Comparison of ENCODE assay signal across 16 cellular contexts in the genomic region with DNA sequence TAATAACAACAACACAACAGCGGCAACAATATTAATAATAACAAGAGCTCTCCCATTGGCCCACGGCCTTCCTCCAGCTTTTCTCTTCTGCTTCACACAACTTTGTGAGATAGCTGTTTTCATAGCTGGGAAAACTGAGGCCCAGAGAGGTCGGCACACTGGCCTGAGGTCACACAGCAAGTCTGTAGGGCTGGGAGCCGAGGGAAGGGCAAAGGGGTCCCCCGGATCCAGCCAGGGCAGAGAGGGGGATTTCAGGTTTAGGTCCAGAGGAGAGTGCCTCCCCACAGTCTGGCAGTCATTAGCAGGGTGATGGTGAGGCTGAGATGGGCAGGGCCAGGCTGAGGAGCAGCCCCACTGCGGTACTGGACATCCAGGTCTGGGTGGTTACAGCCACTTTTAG. TPM values are rescaled to one million over a fixed set of nuclear protein-coding genes. Genes with fewer than 3 reads are reported as not detected.
DNase-seq lines count a peak whose midpoint lies in the region; ATAC-seq and TF ChIP-seq lines count a peak whose summit lies in the region.
"Had no signal": no experiment of that assay in that cellular context is flagged by ENCODE, and none has a peak within 500 bp of the region (broad histone marks: within the 10 kb centered on the region; RNA-seq: fewer than 3 reads in every experiment).

No MANE protein-coding gene starts in this region.

- peak overlapping the region; percentile 26 for H3K27ac ChIP-seq in neutrophil
- no peak overlapping the region for H3K27ac ChIP-seq in right cardiac atrium (ENCODE audit: low read length)
- H3K27ac ChIP-seq: 22Rv1, BLaER1 had no signal

- H3K4me1 ChIP-seq in neutrophil (ENCODE audit: control insufficient read depth in 1 of 2, insufficient read depth in 1 of 2, low read depth in 1 of 2, low read length in 1 of 2) (no peaks in the 10 kb centered on the region), HAP-1 (no peaks in the 10 kb centered on the region; the same call in 1 of the 2 replicates), right cardiac atrium (ENCODE audit: control insufficient read depth, insufficient read depth, low read length) (no peaks in the 10 kb centered on the region)
- H3K4me1 ChIP-seq: BLaER1 had no signal

- peak overlapping the region; percentile 50 for H3K27ac Mint-ChIP-seq in activated naive CD8-positive, alpha-beta T cell
- H3K27ac Mint-ChIP-seq in activated naive CD8-positive, alpha-beta T cell treated with anti-CD3 and anti-CD28 coated beads, Interleukin-2, amount 50 U/mL, for 24 hours: no peak overlapping the region
- peak overlapping the region; percentile 36 for H3K27ac Mint-ChIP-seq in activated T-helper 1 cell treated with anti-CD3 and anti-CD28 coated beads, Interleukin-12 subunit alpha, Interleukin-12 subunit beta, Interleukin-2, Interleukin-4 antibody, amounts not matched to agents 30 ng/mL and 10 ng/mL and 1 ng/mL, durations not matched to agents 14 hours and 24 hours and 36 hours

- in situ Hi-C loops in HAP-1 (cut with MboI; ENCODE audit: low sequenced_read_pairs): no loop called here

- H3K27me3 ChIP-seq in neutrophil: no peaks in the 10 kb centered on the region
- no peaks in the 10 kb centered on the region for H3K27me3 ChIP-seq in HAP-1 (ENCODE audit: low read depth)
- no peaks in the 10 kb centered on the region for H3K27me3 ChIP-seq in right cardiac atrium (ENCODE audit: control insufficient read depth, insufficient read depth)
- H3K27me3 ChIP-seq: BLaER1 had no signal

- intact Hi-C loops in activated T-helper 1 cell treated with anti-CD3 and anti-CD28 coated beads, Interleukin-12 subunit alpha, Interleukin-12 subunit beta, Interleukin-2, Interleukin-4 antibody, amounts not matched to agents 30 ng/mL and 10 ng/mL and 1 ng/mL, durations not matched to agents 14 hours and 24 hours and 36 hours (cut with micrococcal nuclease): loop anchor here (10.0 kb wide), 1 partner anchor 204 kb away; no protein-coding TSS in a partner anchor
- intact Hi-C loops in right cardiac atrium (cut with DNase I): no loop called here

- no peak for ATAC-seq in activated naive CD8-positive, alpha-beta T cell treated with anti-CD3 and anti-CD28 coated beads, Interleukin-2, amount 50 U/mL, for 24 hours
- ATAC-seq in right cardiac atrium: no peak

- no peak overlapping the region for H3K4me3 ChIP-seq in neutrophil (ENCODE audit: low read depth in 1 of 2, low read length in 1 of 2)
- no peak overlapping the region for H3K4me3 ChIP-seq in HAP-1
- H3K4me3 ChIP-seq in right cardiac atrium (ENCODE audit: low read length): no peak overlapping the region
- H3K4me3 ChIP-seq: BLaER1 had no signal

- 95% methylated on average over 6 of the region's 6 CpGs for WGBS in right cardiac atrium

- H3K36me3 Mint-ChIP-seq in activated naive CD8-positive, alpha-beta T cell: peaks cover 6% of the 10 kb centered on the region
- H3K36me3 Mint-ChIP-seq in activated naive CD8-positive, alpha-beta T cell treated with anti-CD3 and anti-CD28 coated beads, Interleukin-2, amount 50 U/mL, for 24 hours (ENCODE audit: low read depth): peaks cover 9% of the 10 kb centered on the region
- peaks cover 22% of the 10 kb centered on the region for H3K36me3 Mint-ChIP-seq in activated T-helper 1 cell treated with anti-CD3 and anti-CD28 coated beads, Interleukin-12 subunit alpha, Interleukin-12 subunit beta, Interleukin-2, Interleukin-4 antibody, amounts not matched to agents 30 ng/mL and 10 ng/mL and 1 ng/mL, durations not matched to agents 14 hours and 24 hours and 36 hours (ENCODE audit: low read depth)

- no peaks in the 10 kb centered on the region for H3K27me3 Mint-ChIP-seq in activated naive CD8-positive, alpha-beta T cell
- H3K27me3 Mint-ChIP-seq in activated naive CD8-positive, alpha-beta T cell treated with anti-CD3 and anti-CD28 coated beads, Interleukin-2, amount 50 U/mL, for 24 hours: peaks cover 2% of the 10 kb centered on the region
- no peaks in the 10 kb centered on the region for H3K27me3 Mint-ChIP-seq in activated T-helper 1 cell treated with anti-CD3 and anti-CD28 coated beads, Interleukin-12 subunit alpha, Interleukin-12 subunit beta, Interleukin-2, Interleukin-4 antibody, amounts not matched to agents 30 ng/mL and 10 ng/mL and 1 ng/mL, durations not matched to agents 14 hours and 24 hours and 36 hours (ENCODE audit: insufficient read depth)
- H3K27me3 Mint-ChIP-seq: CD4-positive, alpha-beta memory T cell had no signal

- peaks cover 82% of the 10 kb centered on the region for H3K36me3 ChIP-seq in neutrophil
- H3K36me3 ChIP-seq in HAP-1 (replicated peaks): peaks cover 7% of the 10 kb centered on the region; the same call in 1 of the 2 replicates

- no peak for TF ChIP-seq CTCF in neutrophil (IDR thresholded peaks at IDR 0.05)

- H3K9me3 Mint-ChIP-seq in activated naive CD8-positive, alpha-beta T cell (ENCODE audit: low read depth): no peaks in the 10 kb centered on the region
- H3K9me3 Mint-ChIP-seq in activated naive CD8-positive, alpha-beta T cell treated with anti-CD3 and anti-CD28 coated beads, Interleukin-2, amount 50 U/mL, for 24 hours: no peaks in the 10 kb centered on the region
- H3K9me3 Mint-ChIP-seq in activated T-helper 1 cell treated with anti-CD3 and anti-CD28 coated beads, Interleukin-12 subunit alpha, Interleukin-12 subunit beta, Interleukin-2, Interleukin-4 antibody, amounts not matched to agents 30 ng/mL and 10 ng/mL and 1 ng/mL, durations not matched to agents 14 hours and 24 hours and 36 hours: no peaks in the 10 kb centered on the region

- H3K9me3 ChIP-seq in neutrophil (peaks cover 4% of the 10 kb centered on the region), HAP-1 (no peaks in the 10 kb centered on the region), right cardiac atrium (ENCODE audit: control insufficient read depth, low read length) (no peaks in the 10 kb centered on the region)
- H3K9me3 ChIP-seq: BLaER1 had no signal

- no peaks in the 10 kb centered on the region for H3K4me1 Mint-ChIP-seq in activated naive CD8-positive, alpha-beta T cell (ENCODE audit: low read depth)
- H3K4me1 Mint-ChIP-seq in activated naive CD8-positive, alpha-beta T cell treated with anti-CD3 and anti-CD28 coated beads, Interleukin-2, amount 50 U/mL, for 24 hours: no peaks in the 10 kb centered on the region
- H3K4me1 Mint-ChIP-seq in activated T-helper 1 cell treated with anti-CD3 and anti-CD28 coated beads, Interleukin-12 subunit alpha, Interleukin-12 subunit beta, Interleukin-2, Interleukin-4 antibody, amounts not matched to agents 30 ng/mL and 10 ng/mL and 1 ng/mL, durations not matched to agents 14 hours and 24 hours and 36 hours (ENCODE audit: low read depth): peaks cover 5% of the 10 kb centered on the region
- H3K4me1 Mint-ChIP-seq: CD4-positive, alpha-beta memory T cell had no signal

- DNase-seq in activated naive CD8-positive, alpha-beta T cell treated with anti-CD3 and anti-CD28 coated beads, Interleukin-2, amount 50 U/mL, for 24 hours: no peak
- DNase-seq in activated T-helper 1 cell treated with anti-CD3 and anti-CD28 coated beads, Interleukin-12 subunit alpha, Interleukin-12 subunit beta, Interleukin-2, Interleukin-4 antibody, amounts not matched to agents 30 ng/mL and 10 ng/mL and 1 ng/mL, durations not matched to agents 14 hours and 24 hours and 36 hours (ENCODE audit: low spot score): no peak
- no peak for DNase-seq in HAP-1 (ENCODE audit: low spot score in 2 of 2)
- no peak for DNase-seq in right cardiac atrium
- DNase-seq: CD4-positive, alpha-beta memory T cell; DMS153; DMS79; GF-D8; GOT3; H7 had no signal

- H3K4me3 Mint-ChIP-seq in activated naive CD8-positive, alpha-beta T cell: no peak overlapping the region
- no peak overlapping the region for H3K4me3 Mint-ChIP-seq in activated naive CD8-positive, alpha-beta T cell treated with anti-CD3 and anti-CD28 coated beads, Interleukin-2, amount 50 U/mL, for 24 hours
- H3K4me3 Mint-ChIP-seq in activated T-helper 1 cell treated with anti-CD3 and anti-CD28 coated beads, Interleukin-12 subunit alpha, Interleukin-12 subunit beta, Interleukin-2, Interleukin-4 antibody, amounts not matched to agents 30 ng/mL and 10 ng/mL and 1 ng/mL, durations not matched to agents 14 hours and 24 hours and 36 hours: no peak overlapping the region
- H3K4me3 Mint-ChIP-seq: CD14-positive monocyte; CD4-positive, alpha-beta memory T cell had no signal

RNA-seq across cellular contexts. Expression of a gene that starts 9.0 kb away (rescaled TPM):
- 0.32 and 0.39 TPM in 2 replicates for total RNA-seq in activated T-helper 1 cell treated with anti-CD3 and anti-CD28 coated beads, Interleukin-12 subunit alpha, Interleukin-12 subunit beta, Interleukin-2, Interleukin-4 antibody, amounts not matched to agents 30 ng/mL and 10 ng/mL and 1 ng/mL, durations not matched to agents 14 hours and 24 hours and 36 hours
- 10 to 100 TPM; 12.4 to 15.9 (median 14.1) TPM for total RNA-seq in right cardiac atrium
- 17.6 TPM for polyA plus RNA-seq in right cardiac atrium

RNA-seq across cellular contexts. Expression of a gene that starts 21.3 kb away (rescaled TPM):
- 10.9 and 12.1 TPM in 2 replicates for total RNA-seq in activated T-helper 1 cell treated with anti-CD3 and anti-CD28 coated beads, Interleukin-12 subunit alpha, Interleukin-12 subunit beta, Interleukin-2, Interleukin-4 antibody, amounts not matched to agents 30 ng/mL and 10 ng/mL and 1 ng/mL, durations not matched to agents 14 hours and 24 hours and 36 hours
- 10 to 100 TPM in 1 of 4 donors, 1 to 10 TPM in 3; 4.6 to 15.4 (median 7.1) TPM for total RNA-seq in right cardiac atrium
- 7.9 TPM for polyA plus RNA-seq in right cardiac atrium

RNA-seq across cellular contexts. Expression of a gene that starts 29.2 kb away (rescaled TPM):
- total RNA-seq in activated T-helper 1 cell treated with anti-CD3 and anti-CD28 coated beads, Interleukin-12 subunit alpha, Interleukin-12 subunit beta, Interleukin-2, Interleukin-4 antibody, amounts not matched to agents 30 ng/mL and 10 ng/mL and 1 ng/mL, durations not matched to agents 14 hours and 24 hours and 36 hours: 17.9 and 20.3 TPM in 2 replicates
- total RNA-seq in right cardiac atrium: 10 to 100 TPM; 41.4 to 50.6 (median 45.7) TPM
- 65.0 TPM for polyA plus RNA-seq in right cardiac atrium

RNA-seq across cellular contexts. Expression of a gene that starts 36.7 kb away (rescaled TPM):
- total RNA-seq in activated T-helper 1 cell treated with anti-CD3 and anti-CD28 coated beads, Interleukin-12 subunit alpha, Interleukin-12 subunit beta, Interleukin-2, Interleukin-4 antibody, amounts not matched to agents 30 ng/mL and 10 ng/mL and 1 ng/mL, durations not matched to agents 14 hours and 24 hours and 36 hours: 0.10 and 0.13 TPM in 2 replicates
- under 1 TPM in 3 of 4 donors, not detected in 1; 0.23 to 0.29 (median 0.28) TPM for total RNA-seq in right cardiac atrium
- 0.34 TPM for polyA plus RNA-seq in right cardiac atrium
- total RNA-seq: Daoy had no signal
- polyA plus RNA-seq: CD14-positive monocyte had no signal

RNA-seq across cellular contexts. Expression of a gene that starts 52.2 kb away (rescaled TPM):
- total RNA-seq in activated T-helper 1 cell treated with anti-CD3 and anti-CD28 coated beads, Interleukin-12 subunit alpha, Interleukin-12 subunit beta, Interleukin-2, Interleukin-4 antibody, amounts not matched to agents 30 ng/mL and 10 ng/mL and 1 ng/mL, durations not matched to agents 14 hours and 24 hours and 36 hours: 17.3 and 18.6 TPM in 2 replicates
- 10 to 100 TPM; 11.5 to 15.4 (median 13.0) TPM for total RNA-seq in right cardiac atrium
- 11.6 TPM for polyA plus RNA-seq in right cardiac atrium
